ENCODE assay signal across 22 cellular contexts in the genomic region with DNA sequence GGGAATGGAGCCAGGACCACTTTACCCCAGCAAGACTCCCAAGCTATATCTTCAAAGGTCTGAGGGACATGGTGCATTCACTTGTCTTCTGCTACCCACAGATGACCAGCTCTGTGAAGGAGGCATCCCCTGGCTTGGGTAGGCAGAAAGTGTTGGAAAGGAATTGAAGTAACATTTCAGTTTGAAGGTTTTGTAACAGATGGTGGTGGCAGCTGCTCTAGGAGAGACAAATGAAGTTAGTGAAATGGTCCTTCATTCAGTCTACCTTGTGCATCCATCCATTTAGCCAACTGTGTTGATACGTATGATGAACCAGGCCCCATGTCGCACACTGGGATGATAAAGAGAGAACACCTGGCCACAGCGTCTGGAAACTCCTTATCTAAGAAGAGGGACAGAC.
A peak's percentile ranks its signal among the peaks of the same experiment; 100 is the strongest.
DNase-seq lines count a peak whose midpoint lies in the region; ATAC-seq and TF ChIP-seq lines count a peak whose summit lies in the region.
"Had no signal": no experiment of that assay in that cellular context is flagged by ENCODE, and none has a peak within 500 bp of the region (broad histone marks: within the 10 kb centered on the region; RNA-seq: fewer than 3 reads in every experiment).

No MANE protein-coding gene starts in this region.

- peaks cover 36% of the 10 kb centered on the region for H3K4me1 Mint-ChIP-seq in HFFc6 (ENCODE audit: low read depth)
- H3K4me1 Mint-ChIP-seq in endodermal cell = peaks cover 34% of the 10 kb centered on the region

- H3K4me3 Mint-ChIP-seq in HFFc6 (0 out of 2 replicates have a peak overlapping the region, but pooled peaks have one; percentile 1), endodermal cell (no peak overlapping the region)
- H3K4me3 Mint-ChIP-seq: activated T-cell treated with anti-CD3 and anti-CD28 coated beads, Interleukin-2, amount 50 U/mL, for 24 hours; neural progenitor cell; stimulated activated naive CD8-positive, alpha-beta T cell treated with anti-CD3 and anti-CD28 coated beads, Interleukin-15, amount 100 ng/mL, for 72 hours had no signal

- H3K9ac ChIP-seq in endodermal cell (ENCODE audit: extremely low read depth, low read length, poor library complexity, severe bottlenecking) (no peak overlapping the region), trophoblast cell (ENCODE audit: low read length) (no peak overlapping the region)
- H3K9ac ChIP-seq: neural progenitor cell had no signal

- H3K27me3 Mint-ChIP-seq in HFFc6 (ENCODE audit: insufficient read depth) = no peaks in the 10 kb centered on the region
- no peaks in the 10 kb centered on the region for H3K27me3 Mint-ChIP-seq in endodermal cell (ENCODE audit: insufficient read depth)

- ATAC-seq in HG03571 (IDR thresholded peaks at IDR 0.05; ENCODE audit: unreplicated experiment) = no peak
- ATAC-seq in GM18858 (IDR thresholded peaks at IDR 0.05; ENCODE audit: unreplicated experiment) = no peak
- ATAC-seq: left lobe of liver had no signal

- peak overlapping the region; percentile 8 for H2AK5ac ChIP-seq in trophoblast cell (ENCODE audit: low read length)

- H3K9me3 Mint-ChIP-seq in HFFc6 = no peaks in the 10 kb centered on the region
- peaks cover under 1% of the 10 kb centered on the region for H3K9me3 Mint-ChIP-seq in endodermal cell
- H3K9me3 Mint-ChIP-seq: activated T-cell treated with anti-CD3 and anti-CD28 coated beads, Interleukin-2, amount 50 U/mL, for 24 hours; stimulated activated naive CD8-positive, alpha-beta T cell treated with anti-CD3 and anti-CD28 coated beads, Interleukin-15, amount 100 ng/mL, for 72 hours had no signal

- intact Hi-C loops in tibial artery (cut with DNase I; ENCODE audit: low total_unique reads) = no loop called here

- H3K27ac ChIP-seq in endodermal cell (ENCODE audit: low read depth, low read length) (no peak overlapping the region), trophoblast cell (ENCODE audit: low read depth, low read length) (no peak overlapping the region), tibial artery (no peak overlapping the region)
- H3K27ac ChIP-seq: ascending aorta, neural progenitor cell, upper lobe of right lung had no signal

- WGBS in endodermal cell (ENCODE audit: insufficient coverage in 1 of 2, insufficient read length in 1 of 2), 2 experiments = 92 to 100% methylated on average over 3 of the region's 3 CpGs
- no CpG with 5 or more reads among the region's 3 CpGs for whole genome bisulfite sequencing in trophoblast cell (ENCODE audit: extremely low coverage, insufficient coverage, insufficient read length)

- H3K23ac ChIP-seq in trophoblast cell (ENCODE audit: low read length) = no peak overlapping the region

- H3K14ac ChIP-seq in trophoblast cell (ENCODE audit: low read length) = peak overlapping the region; percentile 6

- peak overlapping the region; percentile 4; the same call in 1 of the 2 replicates for H3K27ac Mint-ChIP-seq in HFFc6
- H3K27ac Mint-ChIP-seq in endodermal cell = peak overlapping the region; percentile 96
- H3K27ac Mint-ChIP-seq: activated T-cell treated with anti-CD3 and anti-CD28 coated beads, Interleukin-2, amount 50 U/mL, for 24 hours; stimulated activated naive CD8-positive, alpha-beta T cell treated with anti-CD3 and anti-CD28 coated beads, Interleukin-15, amount 100 ng/mL, for 72 hours had no signal

- peak overlapping the region; percentile 22 for H2BK5ac ChIP-seq in trophoblast cell (ENCODE audit: low read depth, low read length, poor library complexity)

- H2AFZ ChIP-seq in trophoblast cell (ENCODE audit: insufficient read depth, low read length, poor library complexity) = no peak overlapping the region
- H2AFZ ChIP-seq: neural progenitor cell had no signal

- H4K8ac ChIP-seq in trophoblast cell (ENCODE audit: low read depth, low read length) = peak overlapping the region; percentile 7

- no peaks in the 10 kb centered on the region for H3K79me2 ChIP-seq in trophoblast cell (ENCODE audit: control insufficient read depth, insufficient read depth, low read length, poor library complexity)

- H3K4me1 ChIP-seq in endodermal cell (ENCODE audit: control insufficient read depth, insufficient read depth, low read length) (peaks cover 7% of the 10 kb centered on the region), trophoblast cell (ENCODE audit: control insufficient read depth in 1 of 2, insufficient read depth in 2 of 2, low read length in 2 of 2) (peaks cover 9 to 27% of the 10 kb centered on the region in 2 experiments), tibial artery (peaks cover 0 to 15% (median 8%) of the 10 kb centered on the region in 4 donors)
- H3K4me1 ChIP-seq: ascending aorta had no signal

- H3K4me2 ChIP-seq in trophoblast cell (ENCODE audit: low read length) = no peak overlapping the region
- H3K4me2 ChIP-seq: neural progenitor cell had no signal

- peak overlapping the region; percentile 70 for H4K91ac ChIP-seq in trophoblast cell (ENCODE audit: low read depth, low read length)

- H2BK12ac ChIP-seq in trophoblast cell (ENCODE audit: low read length) = peak overlapping the region; percentile 46

- no peak for TF ChIP-seq CTCF in HFFc6 (IDR thresholded peaks at IDR 0.05)
- TF ChIP-seq CTCF in endodermal cell (conservative IDR thresholded peaks at IDR 0.05) = no peak
- no peak for TF ChIP-seq CTCF in tibial artery (IDR thresholded peaks at IDR 0.05)

- peak overlapping the region; percentile 61 for H2BK120ac ChIP-seq in trophoblast cell (ENCODE audit: insufficient read depth, low read length, poor library complexity)

- H3K18ac ChIP-seq in trophoblast cell (ENCODE audit: low read length) = peak overlapping the region; percentile 8

- H3K4me3 ChIP-seq in endodermal cell (ENCODE audit: low read length) (no peak overlapping the region), trophoblast cell (ENCODE audit: low read depth, low read length) (no peak overlapping the region), tibial artery (no peak overlapping the region)
- H3K4me3 ChIP-seq: ascending aorta, MG63, neural progenitor cell, skin epidermis, upper lobe of right lung had no signal

- H3K79me1 ChIP-seq in trophoblast cell (ENCODE audit: low read length) = peaks cover 30% of the 10 kb centered on the region

- H3K27me3 ChIP-seq in endodermal cell (ENCODE audit: control insufficient read depth, insufficient read depth, low read length, poor library complexity, severe bottlenecking) = no peaks in the 10 kb centered on the region
- no peaks in the 10 kb centered on the region for H3K27me3 ChIP-seq in trophoblast cell (ENCODE audit: insufficient read depth, low read length)
- H3K27me3 ChIP-seq in tibial artery = no peaks in the 10 kb centered on the region
- H3K27me3 ChIP-seq: ascending aorta, MG63, neural progenitor cell, upper lobe of right lung had no signal

- H3K4ac ChIP-seq in trophoblast cell (ENCODE audit: low read depth, low read length) = no peak overlapping the region

- peaks cover 5% of the 10 kb centered on the region for H3K36me3 ChIP-seq in endodermal cell (ENCODE audit: control insufficient read depth, insufficient read depth, low read length)
- no peaks in the 10 kb centered on the region for H3K36me3 ChIP-seq in trophoblast cell (ENCODE audit: control insufficient read depth in 1 of 2, insufficient read depth in 2 of 2, low read length in 2 of 2)
- no peaks in the 10 kb centered on the region for H3K36me3 ChIP-seq in tibial artery
- H3K36me3 ChIP-seq: ascending aorta, neural progenitor cell, upper lobe of right lung had no signal

- DNase-seq in HFFc6 = no peak
- DNase-seq in NCI-H69 (lab: John Stamatoyannopoulos, UW) = peak; percentile 16
- no peak for DNase-seq in endodermal cell
- DNase-seq in trophoblast cell = no peak
- DNase-seq in tibial artery = no peak
- DNase-seq in NCI-H187 treated with DMSO at 0.1 percent for 48 hours (lab: John Stamatoyannopoulos, UW) = no peak
- DNase-seq: activated CD4-positive, CD25-positive, alpha-beta regulatory T cell treated with anti-CD3 and anti-CD28 coated beads, Interleukin-2, amount 50 U/mL, for 72 hours; activated naive CD4-positive, alpha-beta T cell treated with anti-CD3 and anti-CD28 coated beads, Interleukin-2, amount 50 U/mL, for 16 hours; activated T-cell treated with anti-CD3 and anti-CD28 coated beads, Interleukin-2, amount 50 U/mL, for 24 hours; cerebellar nuclear complex; effector memory CD4-positive, alpha-beta T cell; MG63; NCI-H1436 treated with DMSO at 0.1 percent for 48 hours; stimulated activated CD4-positive, alpha-beta T cell treated with anti-CD3 and anti-CD28 coated beads, Interleukin-4, amount 100 ng/mL, for 1 hour; stimulated activated naive CD8-positive, alpha-beta T cell treated with anti-CD3 and anti-CD28 coated beads, Interleukin-15, amount 100 ng/mL, for 72 hours; upper lobe of right lung had no signal

- H3K36me3 Mint-ChIP-seq in HFFc6 (ENCODE audit: low read depth) = no peaks in the 10 kb centered on the region
- H3K36me3 Mint-ChIP-seq in endodermal cell (ENCODE audit: low read depth) = peaks cover 22% of the 10 kb centered on the region

- no peak overlapping the region for H4K12ac ChIP-seq in trophoblast cell (ENCODE audit: low read depth, low read length)

- H3K9me3 ChIP-seq in endodermal cell (ENCODE audit: control insufficient read depth, low read length) (no peaks in the 10 kb centered on the region), trophoblast cell (ENCODE audit: insufficient read depth, low read depth, low read length) (no peaks in the 10 kb centered on the region), tibial artery (no peaks in the 10 kb centered on the region)
- H3K9me3 ChIP-seq: ascending aorta, upper lobe of right lung had no signal
